23 cellular contexts compared by ENCODE assay signal in the genomic region with DNA sequence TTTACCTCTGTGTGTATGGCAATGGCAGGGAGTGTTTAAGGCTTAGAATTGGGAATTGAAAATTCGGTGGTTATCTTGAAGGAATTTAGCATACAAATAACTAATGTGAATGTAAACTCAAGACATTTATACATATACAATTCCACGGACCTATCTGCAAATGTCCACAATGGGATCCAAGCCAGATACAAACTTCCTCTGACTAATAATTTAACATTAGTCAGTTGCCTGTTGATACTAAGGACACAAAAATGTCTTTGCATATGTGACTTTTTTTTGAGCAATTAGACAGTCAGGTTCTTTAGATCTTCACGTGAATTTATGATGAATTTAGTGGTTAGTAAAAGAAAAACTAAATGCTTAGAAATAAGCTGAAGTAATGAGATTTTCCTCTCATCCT. TPM values are rescaled to one million over a fixed set of nuclear protein-coding genes. Genes with fewer than 3 reads are reported as not detected.
DNase-seq lines count a peak whose midpoint lies in the region; FAIRE-seq and TF ChIP-seq lines count a peak whose summit lies in the region.
"Had no signal": no experiment of that assay in that cellular context is flagged by ENCODE, and none has a peak within 500 bp of the region (broad histone marks: within the 10 kb centered on the region; RNA-seq: fewer than 3 reads in every experiment).

No MANE protein-coding gene starts in this region.

- H3K4me3 ChIP-seq in endothelial cell of umbilical vein (replicated peaks in 1 of 3; ENCODE audit: insufficient read depth in 1 of 3, low read depth in 1 of 3, low read length in 3 of 3): no peak overlapping the region
- no peak overlapping the region for H3K4me3 ChIP-seq in SJCRH30
- H3K4me3 ChIP-seq: prostate gland had no signal

- H3K36me3 ChIP-seq in endothelial cell of umbilical vein (ENCODE audit: control insufficient read depth in 2 of 2, extremely low read depth in 1 of 2, insufficient read depth in 2 of 2, low read length in 2 of 2): no peaks in the 10 kb centered on the region
- peaks cover 2% of the 10 kb centered on the region for H3K36me3 ChIP-seq in SJCRH30
- H3K36me3 ChIP-seq: prostate gland, WERI-Rb-1 had no signal

- H4K20me1 ChIP-seq in endothelial cell of umbilical vein (replicated peaks; ENCODE audit: control insufficient read depth, extremely low read depth, insufficient read depth, low read length): no peaks in the 10 kb centered on the region

- intact Hi-C loops in endothelial cell of umbilical vein (cut with micrococcal nuclease): no loop called here

- TF ChIP-seq CTCF in endothelial cell of umbilical vein (IDR thresholded peaks at IDR 0.05; ENCODE audit: extremely low read depth in 1 of 2, insufficient read depth in 1 of 2, low read depth in 1 of 2, low read length in 2 of 2) (no peak), type B pancreatic cell (conservative IDR thresholded peaks at IDR 0.05) (no peak)

- no peaks in the 10 kb centered on the region for H3K36me3 Mint-ChIP-seq in type B pancreatic cell
- H3K36me3 Mint-ChIP-seq: activated naive CD8-positive, alpha-beta T cell treated with anti-CD3 and anti-CD28 coated beads for 36 hours had no signal

- no peaks in the 10 kb centered on the region for H3K27me3 ChIP-seq in endothelial cell of umbilical vein (ENCODE audit: control insufficient read depth in 2 of 2, insufficient read depth in 2 of 2, low read length in 2 of 2)
- H3K27me3 ChIP-seq in SJCRH30: no peaks in the 10 kb centered on the region

- H3K9me1 ChIP-seq in endothelial cell of umbilical vein (replicated peaks; ENCODE audit: control insufficient read depth, extremely low read depth, insufficient read depth, low read length): no peaks in the 10 kb centered on the region

- H3K9ac ChIP-seq in endothelial cell of umbilical vein (replicated peaks; ENCODE audit: extremely low read depth, insufficient read depth, low read length): no peak overlapping the region

- dilution Hi-C loops in endothelial cell of umbilical vein (cut with MboI; ENCODE audit: extremely low pct_ligation_motif_present, low sequenced_read_pairs): no loop called here

- no peaks in the 10 kb centered on the region for H3K4me1 Mint-ChIP-seq in type B pancreatic cell (ENCODE audit: unreplicated experiment)
- H3K4me1 Mint-ChIP-seq: activated CD4-positive, alpha-beta memory T cell treated with anti-CD3 and anti-CD28 coated beads, Interleukin-2, amount 10 ng/mL, durations not matched to agents 7 days and 5 days; activated naive CD8-positive, alpha-beta T cell treated with anti-CD3 and anti-CD28 coated beads for 36 hours; central memory CD8-positive, alpha-beta T cell had no signal

- BruUV-seq in endothelial cell of umbilical vein (replicated peaks; lab: Mats Ljungman, UMichigan): no TSS peak

- POLR2A ChIA-PET in endothelial cell of umbilical vein (lab: Charles Lee): no interaction called here

- DNase-seq in GM04504 (ENCODE audit: low read depth) (peak; percentile 1), RPMI7951 (ENCODE audit: low read depth) (peak; percentile 14), endothelial cell of umbilical vein (ENCODE audit: low read depth, low spot score) (peak; percentile 84), pulmonary artery endothelial cell (ENCODE audit: low read depth, low spot score) (peak; percentile 27), SJCRH30 (no peak), type B pancreatic cell (ENCODE audit: extremely low spot score, unreplicated experiment) (no peak)
- DNase-seq in activated effector memory CD4-positive, alpha-beta T cell treated with anti-CD3 and anti-CD28 coated beads, Interleukin-2, amount 50 U/mL, for 16 hours: no peak
- DNase-seq in stimulated activated CD4-positive, alpha-beta T cell treated with anti-CD3 and anti-CD28 coated beads, Interleukin-4, amount 100 ng/mL, for 24 hours: no peak
- DNase-seq: activated CD4-positive, alpha-beta memory T cell treated with anti-CD3 and anti-CD28 coated beads, Interleukin-2, amount 10 ng/mL, durations not matched to agents 7 days and 5 days; activated naive CD8-positive, alpha-beta T cell treated with anti-CD3 and anti-CD28 coated beads for 36 hours; activated T-cell treated with anti-CD3 and anti-CD28 coated beads, Interleukin-2, amount 50 U/mL, for 48 hours; endodermal cell; glutamatergic neuron; mesendoderm; NCI-H2029 treated with DMSO at 0.1 percent for 48 hours; NCI-H526 treated with DMSO at 0.1 percent for 48 hours; stimulated activated CD4-positive, alpha-beta T cell treated with anti-CD3 and anti-CD28 coated beads, Interleukin-15, amount 100 ng/mL, for 24 hours; WERI-Rb-1 had no signal

- H3K4me1 ChIP-seq in endothelial cell of umbilical vein (ENCODE audit: control insufficient read depth, extremely low read depth, insufficient read depth, low read length): peaks cover 12% of the 10 kb centered on the region
- no peaks in the 10 kb centered on the region for H3K4me1 ChIP-seq in SJCRH30
- H3K4me1 ChIP-seq: prostate gland had no signal

- no peaks in the 10 kb centered on the region for H3K79me2 ChIP-seq in endothelial cell of umbilical vein (ENCODE audit: control insufficient read depth, insufficient read depth, low read length)

- H3K9me3 ChIP-seq in endothelial cell of umbilical vein (replicated peaks; ENCODE audit: control insufficient read depth, insufficient read depth, low read length) (no peaks in the 10 kb centered on the region), SJCRH30 (replicated peaks) (no peaks in the 10 kb centered on the region)
- H3K9me3 ChIP-seq: prostate gland had no signal

- H3K9me3 Mint-ChIP-seq in type B pancreatic cell: no peaks in the 10 kb centered on the region
- H3K9me3 Mint-ChIP-seq: activated CD4-positive, alpha-beta memory T cell treated with anti-CD3 and anti-CD28 coated beads, Interleukin-2, amount 10 ng/mL, durations not matched to agents 7 days and 5 days; activated naive CD8-positive, alpha-beta T cell treated with anti-CD3 and anti-CD28 coated beads for 36 hours; central memory CD8-positive, alpha-beta T cell; endodermal cell had no signal

- no peak for TF ChIP-seq POLR2A in endothelial cell of umbilical vein (IDR thresholded peaks at IDR 0.05; ENCODE audit: low read depth, low read length)

- H3K27ac Mint-ChIP-seq in type B pancreatic cell: no peak overlapping the region
- H3K27ac Mint-ChIP-seq: activated CD4-positive, alpha-beta memory T cell treated with anti-CD3 and anti-CD28 coated beads, Interleukin-2, amount 10 ng/mL, durations not matched to agents 7 days and 5 days; activated naive CD8-positive, alpha-beta T cell treated with anti-CD3 and anti-CD28 coated beads for 36 hours; endodermal cell; nephron had no signal

- peak overlapping the region; percentile 71 for H2AFZ ChIP-seq in endothelial cell of umbilical vein (ENCODE audit: low read depth, low read length)

- H3K4me3 Mint-ChIP-seq in type B pancreatic cell: no peak overlapping the region
- H3K4me3 Mint-ChIP-seq: activated CD4-positive, alpha-beta memory T cell treated with anti-CD3 and anti-CD28 coated beads, Interleukin-2, amount 10 ng/mL, durations not matched to agents 7 days and 5 days; activated naive CD8-positive, alpha-beta T cell treated with anti-CD3 and anti-CD28 coated beads for 36 hours; central memory CD8-positive, alpha-beta T cell; endodermal cell; nephron had no signal

- H3K4me2 ChIP-seq in endothelial cell of umbilical vein (ENCODE audit: insufficient read depth, low read length): peak overlapping the region; percentile 88

- no peaks in the 10 kb centered on the region for H3K27me3 Mint-ChIP-seq in type B pancreatic cell
- H3K27me3 Mint-ChIP-seq: activated naive CD8-positive, alpha-beta T cell treated with anti-CD3 and anti-CD28 coated beads for 36 hours had no signal

- CTCF ChIA-PET in endothelial cell of umbilical vein (lab: Charles Lee): interaction anchor here (0.9 kb wide), 1 partner anchor 50 kb away, joined by 5 read pairs; no protein-coding TSS in a partner anchor

- peak; percentile 86 for FAIRE-seq in endothelial cell of umbilical vein (lab: Jason Lieb, UNC)
- FAIRE-seq: D721Med, HepG2 had no signal

- peak overlapping the region; percentile 46 for H3K27ac ChIP-seq in endothelial cell of umbilical vein (ENCODE audit: insufficient read depth, low read depth, low read length)
- no peak overlapping the region for H3K27ac ChIP-seq in SJCRH30
- H3K27ac ChIP-seq: prostate gland, WERI-Rb-1 had no signal

TF ChIP-seq in endothelial cell of umbilical vein, 7 proteins besides CTCF, POLR2A, EP300 and RAD21:
- peak; percentile 58 for TF ChIP-seq JUN (IDR thresholded peaks at IDR 0.05; ENCODE audit: borderline replicate concordance, insufficient read depth, insufficient read length, low read depth)
- peak; percentile 78 for TF ChIP-seq FOS (IDR thresholded peaks at IDR 0.05; ENCODE audit: borderline replicate concordance, insufficient read depth, low read length)
- TF ChIP-seq MAX (IDR thresholded peaks at IDR 0.05; ENCODE audit: insufficient read depth, insufficient read length): no peak

RNA-seq across cellular contexts. Expression of gene ESR2, which starts 40.5 kb away (rescaled TPM):
- total RNA-seq in RPMI7951 (2014; rRNA removed; shearing (Covaris generic)): 0.10 and 0.12 TPM in 2 replicates
- total RNA-seq in endothelial cell of umbilical vein: 0.58 TPM in 1 of 2 replicates, not detected in the other
- 0.08 and 0.10 TPM in 2 replicates for polyA plus RNA-seq in endothelial cell of umbilical vein
- polyA plus RNA-seq in endothelial cell of umbilical vein (2011; cell fraction: cytosol; rRNA removed): 0.15 and 0.47 TPM in 2 replicates
- 0.34 and 0.39 TPM in 2 replicates for polyA plus RNA-seq in endothelial cell of umbilical vein (2011; cell fraction: nucleus; rRNA removed)
- 0.04 and 0.20 TPM in 2 replicates for polyA plus RNA-seq in endothelial cell of umbilical vein (2012)
- 0.53 and 0.66 TPM in 2 replicates for polyA minus RNA-seq in endothelial cell of umbilical vein
- polyA minus RNA-seq in endothelial cell of umbilical vein (2011; cell fraction: cytosol; rRNA and poly(A)+ RNA removed): not detected
- polyA minus RNA-seq in endothelial cell of umbilical vein (2011; cell fraction: nucleus; rRNA and poly(A)+ RNA removed): 0.72 and 1.0 TPM in 2 replicates
- total RNA-seq in pulmonary artery endothelial cell: 0.13 and 0.99 TPM in 2 replicates
- 11.8 and 12.1 TPM in 2 replicates for total RNA-seq in SJCRH30 (2014; rRNA removed; shearing (Covaris generic))
- total RNA-seq in type B pancreatic cell (ENCODE audit: low replicate concordance): 0.19 and 0.53 TPM in 2 replicates

Comparison
In these comparisons a context has a peak if more than half of its experiments do, and no peak if none do; other contexts are left out.
1. DNase-seq: peak in GM04504 (single experiment), RPMI7951 (single experiment), endothelial cell of umbilical vein (single experiment) and pulmonary artery endothelial cell (single experiment); none in SJCRH30 (0 of 2), type B pancreatic cell (single experiment), activated effector memory CD4-positive, alpha-beta T cell treated with anti-CD3 and anti-CD28 coated beads, Interleukin-2, amount 50 U/mL, for 16 hours (single experiment) and stimulated activated CD4-positive, alpha-beta T cell treated with anti-CD3 and anti-CD28 coated beads, Interleukin-4, amount 100 ng/mL, for 24 hours (single experiment).